In genomic region chr20:45780159-45780558, GRCh38 we compare ENCODE assay signal across 13 cellular contexts. TPM values are rescaled to one million over a fixed set of nuclear protein-coding genes. Genes with fewer than 3 reads are reported as not detected.
DNase-seq lines count a peak whose midpoint lies in the region; ATAC-seq and TF ChIP-seq lines count a peak whose summit lies in the region.
"Had no signal": no experiment of that assay in that cellular context is flagged by ENCODE, and none has a peak within 500 bp of the region (broad histone marks: within the 10 kb centered on the region; RNA-seq: fewer than 3 reads in every experiment).

No MANE protein-coding gene starts in this region.

- no peaks in the 10 kb centered on the region for H3K36me3 ChIP-seq in esophagus (ENCODE audit: control insufficient read depth in 2 of 2, insufficient read depth in 2 of 2, low read length in 1 of 2)
- H3K36me3 ChIP-seq in rectal smooth muscle tissue (ENCODE audit: control insufficient read depth, insufficient read depth, low read length), result no peaks in the 10 kb centered on the region
- H3K36me3 ChIP-seq in WERI-Rb-1, result no peaks in the 10 kb centered on the region

- peaks cover 5% of the 10 kb centered on the region for H3K4me1 Mint-ChIP-seq in nephron progenitor cell

- H3K9ac ChIP-seq in rectal smooth muscle tissue (ENCODE audit: low read length), result no peak overlapping the region

- no peak for ATAC-seq in right cardiac atrium
- ATAC-seq in Right ventricle myocardium superior (ENCODE audit: poor library complexity), result no peak

- TF ChIP-seq CTCF in WERI-Rb-1 (IDR thresholded peaks at IDR 0.05; ENCODE audit: low read depth, low read length) (no peak), nephron progenitor cell (IDR thresholded peaks at IDR 0.05) (no peak)

- no peaks in the 10 kb centered on the region for H3K27me3 ChIP-seq in right cardiac atrium (ENCODE audit: control insufficient read depth, insufficient read depth)
- no peaks in the 10 kb centered on the region for H3K27me3 ChIP-seq in esophagus (ENCODE audit: control insufficient read depth in 1 of 2, insufficient read depth in 2 of 2, low read length in 2 of 2)
- H3K27me3 ChIP-seq in rectal smooth muscle tissue (ENCODE audit: control insufficient read depth, insufficient read depth, low read length), result no peaks in the 10 kb centered on the region
- H3K27me3 ChIP-seq in WERI-Rb-1 (ENCODE audit: insufficient read depth, low read depth, severe bottlenecking), result no peaks in the 10 kb centered on the region

- H3K27ac ChIP-seq in right cardiac atrium (ENCODE audit: low read length) (peak overlapping the region; percentile 48), esophagus (ENCODE audit: low read depth in 2 of 2, low read length in 1 of 2) (peak overlapping the region; percentile 88 to 95), rectal smooth muscle tissue (ENCODE audit: low read depth, low read length) (peak overlapping the region; percentile 97), WERI-Rb-1 (no peak overlapping the region)

- DNase-seq in right cardiac atrium, result no peak
- DNase-seq in Right ventricle myocardium superior, result no peak
- DNase-seq in stimulated activated CD4-positive, alpha-beta T cell treated with anti-CD3 and anti-CD28 coated beads, Interleukin-1b, Interleukin-23, amount 100 ng/mL, for 48 hours, result no peak
- no peak for DNase-seq in stimulated activated CD4-positive, alpha-beta T cell treated with anti-CD3 and anti-CD28 coated beads, Interleukin-4, amount 100 ng/mL, for 4 hours
- DNase-seq in WERI-Rb-1, result no peak
- no peak for DNase-seq in nephron progenitor cell
- DNase-seq: activated naive CD4-positive, alpha-beta T cell treated with anti-CD3 and anti-CD28 coated beads, Interleukin-2, amount 50 U/mL, for 16 hours; KBM-7; NCI-H1694; NCI-H526 treated with DMSO at 0.1 percent for 48 hours; SIG-M5 had no signal

- no peak overlapping the region for H3K4me3 Mint-ChIP-seq in nephron progenitor cell

- WGBS in right cardiac atrium, result 80% methylated on average over 4 of the region's 4 CpGs
- 71 to 85% methylated on average over 4 of the region's 4 CpGs for WGBS in esophagus, 2 donors

- H3K9me3 ChIP-seq in right cardiac atrium (ENCODE audit: control insufficient read depth, low read length) (no peaks in the 10 kb centered on the region), esophagus (ENCODE audit: control insufficient read depth in 2 of 2, insufficient read depth in 1 of 2, low read depth in 1 of 2, low read length in 1 of 2) (no peaks in the 10 kb centered on the region), WERI-Rb-1 (ENCODE audit: severe bottlenecking) (no peaks in the 10 kb centered on the region)

- no peak overlapping the region for H3K27ac Mint-ChIP-seq in nephron progenitor cell

- H3K4me1 ChIP-seq in right cardiac atrium (ENCODE audit: control insufficient read depth, insufficient read depth, low read length) (peaks cover 2% of the 10 kb centered on the region), esophagus (ENCODE audit: control insufficient read depth in 2 of 2, insufficient read depth in 2 of 2, low read length in 1 of 2) (peaks cover 3 to 20% of the 10 kb centered on the region in 2 donors), rectal smooth muscle tissue (ENCODE audit: control insufficient read depth, insufficient read depth, low read length) (peaks cover 45% of the 10 kb centered on the region)

- H3K27me3 Mint-ChIP-seq in nephron progenitor cell (ENCODE audit: low read depth, poor library complexity), result peaks cover 11% of the 10 kb centered on the region

- no peaks in the 10 kb centered on the region for H3K36me3 Mint-ChIP-seq in nephron progenitor cell (ENCODE audit: low read depth)

- no peaks in the 10 kb centered on the region for H3K9me3 Mint-ChIP-seq in nephron progenitor cell

- intact Hi-C loops in right cardiac atrium (cut with DNase I) (no loop called here), Right ventricle myocardium superior (cut with DNase I) (no loop called here)

- H3K4me3 ChIP-seq in right cardiac atrium (ENCODE audit: low read length) (no peak overlapping the region), esophagus (ENCODE audit: low read depth in 1 of 2, low read length in 2 of 2) (no peak overlapping the region), rectal smooth muscle tissue (ENCODE audit: low read length) (no peak overlapping the region), WERI-Rb-1 (ENCODE audit: low read depth, low read length) (no peak overlapping the region)

RNA-seq across cellular contexts. Expression of gene WFDC3, which starts 11.5 kb away (rescaled TPM):
- total RNA-seq in right cardiac atrium (1 to 10 TPM in 1 of 4 donors, under 1 TPM in 1, not detected in 2; 0.57 to 1.4 TPM), Right ventricle myocardium superior (0.54 TPM)
- polyA plus RNA-seq in right cardiac atrium (1.2 TPM), esophagus (1 to 10 TPM in 1 of 2 donors, under 1 TPM in 1; 0.51 to 2.4 TPM)

RNA-seq across cellular contexts. Expression of gene DNTTIP1, which starts 11.6 kb away (rescaled TPM):
- total RNA-seq in right cardiac atrium (10 to 100 TPM; 15.3 to 20.4 (median 17.5) TPM), Right ventricle myocardium superior (14.5 TPM)
- polyA plus RNA-seq in right cardiac atrium (23.6 TPM), esophagus (10 to 100 TPM; 24.6 to 29.4 TPM)

RNA-seq across cellular contexts. Expression of gene UBE2C, which starts 32.3 kb away (rescaled TPM):
- total RNA-seq in right cardiac atrium (1 to 10 TPM in 2 of 4 donors, under 1 TPM in 1, not detected in 1; 0.85 to 2.1 (median 1.7) TPM), Right ventricle myocardium superior (1.1 TPM)
- polyA plus RNA-seq in right cardiac atrium (0.25 TPM), esophagus (10 to 100 TPM; 53.1 to 83.4 TPM)

RNA-seq across cellular contexts. Expression of gene TNNC2, which starts 47.0 kb away (rescaled TPM):
- total RNA-seq in right cardiac atrium (under 1 TPM in 1 of 4 donors, not detected in 3; 0.46 TPM), Right ventricle myocardium superior (0.43 TPM)
- polyA plus RNA-seq in right cardiac atrium (0.77 TPM), esophagus (1 to 10 TPM in 1 of 2 donors, under 1 TPM in 1; 0.28 to 1.0 TPM)

RNA-seq across cellular contexts. Expression of gene SNX21, which starts 53.4 kb away (rescaled TPM):
- total RNA-seq in right cardiac atrium, result 10 to 100 TPM; 25.8 to 30.7 (median 28.7) TPM
- polyA plus RNA-seq in right cardiac atrium, result 23.5 TPM
- total RNA-seq in Right ventricle myocardium superior, result 22.1 TPM
- polyA plus RNA-seq in esophagus, result 10 to 100 TPM in 1 of 2 donors, 1 to 10 TPM in 1; 9.3 to 25.8 TPM
